8 cellular contexts compared by ENCODE assay signal in the genomic region with DNA sequence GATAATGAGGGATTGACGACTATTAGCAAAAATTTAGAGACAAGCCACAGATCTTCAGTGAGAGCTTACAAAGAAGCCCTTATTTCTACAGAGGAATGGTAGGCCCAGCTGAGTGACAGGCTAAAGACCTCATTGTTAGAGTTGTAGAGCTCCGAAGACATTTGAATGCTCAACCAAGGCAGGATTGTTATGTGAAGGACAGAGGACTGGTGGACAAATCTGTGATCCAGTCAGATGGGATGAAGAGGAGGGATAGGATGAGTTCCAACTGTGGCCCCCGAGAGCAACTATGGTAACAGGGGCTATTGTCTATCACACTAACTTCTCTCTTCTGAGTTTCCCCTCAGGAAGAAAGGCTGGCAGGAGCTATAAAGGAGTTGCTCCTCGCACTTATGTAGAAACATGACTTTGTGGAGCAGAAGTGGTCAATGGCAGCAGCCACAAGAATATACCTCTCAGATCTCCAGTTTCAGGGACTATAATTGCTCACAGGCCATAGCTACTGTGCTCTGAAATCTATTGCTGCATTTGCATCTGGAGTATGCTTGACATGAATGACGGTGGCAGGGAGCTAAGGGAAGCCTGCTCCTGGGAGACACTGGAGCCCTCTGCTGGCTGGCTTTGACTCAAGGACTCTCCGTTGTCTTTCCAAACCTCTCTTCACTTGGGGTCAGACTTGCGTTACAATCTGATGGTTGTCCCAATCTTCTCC. TPM values are rescaled to one million over a fixed set of nuclear protein-coding genes. Genes with fewer than 3 reads are reported as not detected.
DNase-seq lines count a peak whose midpoint lies in the region; ATAC-seq, FAIRE-seq and TF ChIP-seq lines count a peak whose summit lies in the region.

No MANE protein-coding gene starts in this region.

- POLR2A ChIA-PET in HepG2 (lab: Yijun Ruan, JAX): no interaction called here

- H3K9ac ChIP-seq in NT2/D1 (ENCODE audit: insufficient read length, low read depth) (no peak overlapping the region), HepG2 (ENCODE audit: insufficient read depth, low read depth, low read length) (no peak overlapping the region)

- no peak overlapping the region for H3K4me2 ChIP-seq in HepG2 (ENCODE audit: low read depth, low read length)

- no peak for TF ChIP-seq EP300 in HepG2 (IDR thresholded peaks at IDR 0.05; ENCODE audit: low read depth in 2 of 2, low read length in 2 of 2)
- TF ChIP-seq EP300 in HepG2 (CRISPR knock-in tag; IDR thresholded peaks at IDR 0.05; ENCODE audit: borderline replicate concordance): no peak

- FAIRE-seq in HepG2 (lab: Jason Lieb, UNC): peak; percentile 88

- ATAC-seq in HG02759 (IDR thresholded peaks at IDR 0.05; ENCODE audit: unreplicated experiment): peak; percentile 52
- peak; percentile 95 for ATAC-seq in HepG2
- peak; percentile 90 for ATAC-seq in upper lobe of right lung
- ATAC-seq in GM18502 (IDR thresholded peaks at IDR 0.05; ENCODE audit: poor library complexity, unreplicated experiment): no peak
- ATAC-seq in HG03097 (IDR thresholded peaks at IDR 0.05; ENCODE audit: low FRiP score, unreplicated experiment): no peak

- TF ChIP-seq POLR2A in HepG2 (IDR thresholded peaks at IDR 0.05; ENCODE audit: insufficient read depth in 1 of 2, low read depth in 2 of 2, low read length in 2 of 2): no peak

- in situ Hi-C loops in HepG2 (cut with HindIII; ENCODE audit: extremely low pct_ligation_motif_present, low pct_unique_long_range_greater_than_20kb): loop anchor here (5.0 kb wide), 1 partner anchor 256 kb away; no protein-coding TSS in a partner anchor

- 24% methylated on average over 7 of the region's 7 CpGs for WGBS in HepG2 (ENCODE audit: low lambda C conversion rate)

- H4K20me1 ChIP-seq in HepG2 (ENCODE audit: insufficient read depth, low read length): no peaks in the 10 kb centered on the region

- no peaks in the 10 kb centered on the region for H3K36me3 ChIP-seq in NT2/D1 (ENCODE audit: insufficient read depth, insufficient read length, low read length)
- no peaks in the 10 kb centered on the region for H3K36me3 ChIP-seq in HepG2 (replicated peaks in 1 of 2; ENCODE audit: control insufficient read depth in 1 of 2, insufficient read depth in 2 of 2, low read length in 2 of 2)
- no peaks in the 10 kb centered on the region for H3K36me3 ChIP-seq in upper lobe of right lung

- intact Hi-C loops in HepG2 (cut with micrococcal nuclease; ENCODE audit: unreplicated experiment): loop anchor here (10.0 kb wide), 1 partner anchor 603 kb away; no protein-coding TSS in a partner anchor
- intact Hi-C loops in upper lobe of right lung (cut with DNase I): no loop called here

- H3K27ac ChIP-seq in HepG2 (ENCODE audit: extremely low read length, insufficient read depth, low read length): no peak overlapping the region
- no peak overlapping the region for H3K27ac ChIP-seq in upper lobe of right lung

- H3K4me1 ChIP-seq in NT2/D1 (ENCODE audit: insufficient read depth, insufficient read length): no peaks in the 10 kb centered on the region
- no peaks in the 10 kb centered on the region for H3K4me1 ChIP-seq in HepG2 (ENCODE audit: insufficient read depth, low read length)
- H3K4me1 ChIP-seq in upper lobe of right lung: no peaks in the 10 kb centered on the region

- TF ChIP-seq CTCF in choroid plexus epithelial cell (conservative IDR thresholded peaks at IDR 0.05; ENCODE audit: low read depth, low read length) (peak; percentile 93), HepG2 (CRISPR knock-in tag; IDR thresholded peaks at IDR 0.05) (peak; percentile 74), upper lobe of right lung (IDR thresholded peaks at IDR 0.05) (peak; percentile 60)

- no peaks in the 10 kb centered on the region for H3K79me2 ChIP-seq in HepG2 (ENCODE audit: insufficient read depth, low read length)

- no peak overlapping the region for H2AFZ ChIP-seq in HepG2 (ENCODE audit: low read length)

- H3K9me3 ChIP-seq in NT2/D1 (ENCODE audit: insufficient read depth, low read length) (no peaks in the 10 kb centered on the region), HepG2 (ENCODE audit: low read length) (no peaks in the 10 kb centered on the region), upper lobe of right lung (no peaks in the 10 kb centered on the region)

- H3K4me3 ChIP-seq in NT2/D1 (ENCODE audit: insufficient read length, low read depth) (no peak overlapping the region), choroid plexus epithelial cell (ENCODE audit: low read depth, low read length) (no peak overlapping the region), HepG2 (replicated peaks in 1 of 3; ENCODE audit: insufficient read depth in 1 of 3, low read depth in 2 of 3, low read length in 3 of 3) (no peak overlapping the region), upper lobe of right lung (no peak overlapping the region)

- BruUV-seq in HepG2 (replicated peaks; lab: Mats Ljungman, UMichigan): no TSS peak

- TF ChIP-seq RAD21 in HepG2 (CRISPR knock-in tag; IDR thresholded peaks at IDR 0.05): no peak

- peak; percentile 36 for DNase-seq in DMS153 (lab: John Stamatoyannopoulos, UW)
- DNase-seq in NT2/D1 (ENCODE audit: low read depth, low spot score): peak; percentile 23
- peak; percentile 82 for DNase-seq in choroid plexus epithelial cell (ENCODE audit: low read depth)
- peak; percentile 42 for DNase-seq in HepG2 (ENCODE audit: low spot score)
- DNase-seq in upper lobe of right lung: no peak

- H3K27me3 ChIP-seq in NT2/D1 (ENCODE audit: insufficient read depth, insufficient read length): no peaks in the 10 kb centered on the region
- no peaks in the 10 kb centered on the region for H3K27me3 ChIP-seq in HepG2 (ENCODE audit: control insufficient read depth in 1 of 2, insufficient read depth in 2 of 2, low read length in 2 of 2)
- H3K27me3 ChIP-seq in upper lobe of right lung: no peaks in the 10 kb centered on the region

- CTCF ChIA-PET in HepG2 (lab: Yijun Ruan, JAX; ENCODE audit: low intra/inter-chr PET ratio, low total read pairs): no interaction called here

TF ChIP-seq in HepG2, 621 proteins besides CTCF, POLR2A, EP300 and RAD21:
- TF ChIP-seq STAG1 (CRISPR knock-in tag; IDR thresholded peaks at IDR 0.05): peak; percentile 70
- no peak for TF ChIP-seq ZNF839 (CRISPR knock-in tag; IDR thresholded peaks at IDR 0.05; ENCODE audit: borderline replicate concordance)
- no peak for TF ChIP-seq IKZF4 (CRISPR knock-in tag; IDR thresholded peaks at IDR 0.05; ENCODE audit: borderline replicate concordance, low read depth, not compliant biosample characterization)
- no peak for TF ChIP-seq LCORL (IDR thresholded peaks at IDR 0.05)
- TF ChIP-seq LCORL (CRISPR knock-in tag; IDR thresholded peaks at IDR 0.05): no peak
- TF ChIP-seq SMC3 (IDR thresholded peaks at IDR 0.05; ENCODE audit: low read length): peak; percentile 60
- no peak for TF ChIP-seq MAF1 (CRISPR knock-in tag; IDR thresholded peaks at IDR 0.05; ENCODE audit: borderline replicate concordance)
- no peak for TF ChIP-seq SP4 (CRISPR knock-in tag; IDR thresholded peaks at IDR 0.05)
TF ChIP-seq in HepG2: peak in this region for 2.

RNA-seq across cellular contexts. Expression of gene GREB1L, which starts 50.3 kb away (rescaled TPM):
- total RNA-seq in HepG2 (2016; rRNA removed; fragmentation: Illumina TruSeq; extraction: Trizol): 0.63 and 0.66 TPM in 2 replicates
- total RNA-seq in HepG2 (2016; cell fraction: cytosol; rRNA removed; fragmentation: Illumina TruSeq; extraction: Trizol; ENCODE audit: low read depth): 0.09 and 0.10 TPM in 2 replicates
- total RNA-seq in HepG2 (2016; cell fraction: insoluble cytoplasmic fraction; rRNA removed; fragmentation: Illumina TruSeq; extraction: Trizol): 0.30 and 0.92 TPM in 2 replicates
- total RNA-seq in HepG2 (2016; cell fraction: membrane; rRNA removed; fragmentation: Illumina TruSeq; extraction: Trizol): 0.25 and 0.31 TPM in 2 replicates
- total RNA-seq in HepG2 (2016; cell fraction: nucleus; rRNA removed; fragmentation: Illumina TruSeq; extraction: Trizol): 0.28 and 0.87 TPM in 2 replicates
- polyA plus RNA-seq in HepG2 (2011; rRNA removed): 0.17 and 0.42 TPM in 2 replicates
- polyA plus RNA-seq in HepG2 (2011; cell fraction: cytosol; rRNA removed): 0.06 and 0.08 TPM in 2 replicates
- 0.05 and 0.13 TPM in 2 replicates for polyA plus RNA-seq in HepG2 (2011; cell fraction: nucleus; rRNA removed)
- 0.20 and 0.46 TPM in 2 replicates for polyA plus RNA-seq in HepG2 (2012)
- 0.10 TPM in 2 replicates for polyA plus RNA-seq in HepG2 (2016; cell fraction: cytosol; fragmentation: Illumina TruSeq; extraction: Trizol; ENCODE audit: low read depth)
- polyA plus RNA-seq in HepG2 (2016; cell fraction: insoluble cytoplasmic fraction; fragmentation: Illumina TruSeq; extraction: Trizol; ENCODE audit: low read depth): 0.38 and 0.59 TPM in 2 replicates
- 0.22 and 0.25 TPM in 2 replicates for polyA plus RNA-seq in HepG2 (2016; cell fraction: membrane; fragmentation: Illumina TruSeq; extraction: Trizol; ENCODE audit: low read depth)
- polyA plus RNA-seq in HepG2 (2016; cell fraction: nucleus; fragmentation: Illumina TruSeq; extraction: Trizol; ENCODE audit: insufficient read depth, low read depth): 0.32 and 0.41 TPM in 2 replicates
- 2.4 and 27.2 TPM in 2 replicates for polyA minus RNA-seq in HepG2 (2011; rRNA and poly(A)+ RNA removed; ENCODE audit: low replicate concordance)
- 0.18 and 1.2 TPM in 2 replicates for polyA minus RNA-seq in HepG2 (2011; cell fraction: cytosol; rRNA and poly(A)+ RNA removed)
- polyA minus RNA-seq in HepG2 (2011; cell fraction: nucleus; rRNA and poly(A)+ RNA removed): 0.77 and 1.6 TPM in 2 replicates
- 1.2 TPM for total RNA-seq in upper lobe of right lung

Comparison
In these comparisons a context has a peak if more than half of its experiments do, and no peak if none do; other contexts are left out.
1. ATAC-seq: peak in HG02759 (single experiment), HepG2 (single experiment) and upper lobe of right lung (single experiment); none in GM18502 (single experiment) and HG03097 (single experiment).
2. Peak in every context shown above with its lines, with median percentiles within 50 percentile points of each other: CTCF ChIP-seq.